17 cellular contexts compared by ENCODE assay signal in the genomic region with DNA sequence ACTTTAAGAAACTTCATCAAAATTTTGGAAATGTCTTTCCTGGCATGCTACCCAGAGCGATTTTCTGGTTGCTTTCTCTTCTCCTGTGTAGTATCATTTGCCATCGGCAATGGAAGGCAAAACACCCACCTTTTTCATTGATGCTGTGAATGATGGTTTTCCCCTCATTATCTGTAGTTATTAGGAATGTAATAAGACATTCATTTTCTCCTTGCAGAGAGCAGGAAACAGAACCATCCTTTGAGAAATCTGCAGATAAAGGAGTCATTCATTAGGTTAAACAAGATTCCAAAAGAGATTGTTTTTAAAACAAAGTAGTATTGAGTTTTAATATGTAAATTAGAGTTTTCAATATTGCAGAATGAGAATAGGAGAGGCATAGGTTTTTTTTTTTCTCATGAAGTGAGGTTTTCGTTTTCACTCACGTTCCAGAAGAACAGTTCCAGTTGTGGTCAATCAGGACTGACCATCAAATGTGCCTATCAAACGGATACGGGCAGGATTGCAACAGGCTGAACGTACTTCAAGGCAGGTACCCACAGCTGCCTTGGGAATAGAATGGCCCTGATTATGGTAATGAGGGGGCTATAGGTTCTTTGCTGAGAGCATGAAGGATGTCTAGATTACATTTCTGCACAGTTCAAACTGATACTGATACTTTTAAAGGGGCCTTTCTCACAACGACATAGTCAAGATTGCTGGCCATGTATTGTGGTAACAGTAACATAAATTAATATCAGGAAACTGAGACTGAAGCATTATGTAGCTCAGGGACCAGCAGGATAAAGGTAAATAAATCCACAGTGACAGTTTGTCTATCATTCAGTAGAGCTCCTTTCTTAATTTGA.
DNase-seq lines count a peak whose midpoint lies in the region; ATAC-seq and TF ChIP-seq lines count a peak whose summit lies in the region.
"Had no signal": no experiment of that assay in that cellular context is flagged by ENCODE, and none has a peak within 500 bp of the region (broad histone marks: within the 10 kb centered on the region; RNA-seq: fewer than 3 reads in every experiment).

No MANE protein-coding gene starts in this region.

- H3K27ac Mint-ChIP-seq in nephron progenitor cell: no peak overlapping the region
- H3K27ac Mint-ChIP-seq: activated T-cell treated with anti-CD3 and anti-CD28 coated beads, Interleukin-2, amount 50 U/mL, for 24 hours; B cell; endodermal cell; stimulated activated naive CD8-positive, alpha-beta T cell treated with anti-CD3 and anti-CD28 coated beads, Interleukin-15, Interleukin-2, amounts not matched to agents 100 ng/mL and 50 ng/mL, for 24 hours had no signal

- H3K27me3 Mint-ChIP-seq in nephron progenitor cell (ENCODE audit: low read depth, poor library complexity): no peaks in the 10 kb centered on the region

- TF ChIP-seq CTCF in GM20000 (IDR thresholded peaks at IDR 0.05; ENCODE audit: extremely low read depth, missing control alignments): no peak
- no peak for TF ChIP-seq CTCF in nephron progenitor cell (IDR thresholded peaks at IDR 0.05)

- peaks cover 14% of the 10 kb centered on the region for H3K4me1 Mint-ChIP-seq in nephron progenitor cell
- H3K4me1 Mint-ChIP-seq: B cell, endodermal cell had no signal

- peak; percentile 50 for ATAC-seq in GM18505 (IDR thresholded peaks at IDR 0.05; ENCODE audit: unreplicated experiment)
- peak; percentile 76 for ATAC-seq in HG02885 (IDR thresholded peaks at IDR 0.05; ENCODE audit: poor library complexity, unreplicated experiment)
- ATAC-seq in HG03565 (IDR thresholded peaks at IDR 0.05; ENCODE audit: unreplicated experiment): peak; percentile 68
- ATAC-seq: body of pancreas, heart right ventricle, Right ventricle myocardium inferior had no signal

- H3K27ac ChIP-seq in caudate nucleus (ENCODE audit: low read depth, low read length): no peak overlapping the region
- H3K27ac ChIP-seq: body of pancreas, heart right ventricle, ovary had no signal

- TF ChIP-seq POLR2A in GM18505 (IDR thresholded peaks at IDR 0.05; ENCODE audit: borderline replicate concordance, extremely low read depth, insufficient read depth, insufficient read length): no peak

- no peak overlapping the region for H3K4me3 Mint-ChIP-seq in nephron progenitor cell
- H3K4me3 Mint-ChIP-seq: activated T-cell treated with anti-CD3 and anti-CD28 coated beads, Interleukin-2, amount 50 U/mL, for 24 hours; B cell; endodermal cell; stimulated activated naive CD8-positive, alpha-beta T cell treated with anti-CD3 and anti-CD28 coated beads, Interleukin-15, Interleukin-2, amounts not matched to agents 100 ng/mL and 50 ng/mL, for 24 hours had no signal

- peak; percentile 25 for DNase-seq in GM20000 (ENCODE audit: low spot score)
- DNase-seq in glomerular visceral epithelial cell (ENCODE audit: extremely low spot score): no peak
- DNase-seq in activated T-cell treated with anti-CD3 and anti-CD28 coated beads for 4 hours: no peak
- no peak for DNase-seq in nephron progenitor cell
- no peak for DNase-seq in caudate nucleus (lab: John Stamatoyannopoulos, UW)
- DNase-seq: activated T-cell treated with anti-CD3 and anti-CD28 coated beads, Interleukin-2, amount 50 U/mL, for 24 hours; body of pancreas; endodermal cell; heart right ventricle; NCI-H226; ovary had no signal

- peaks cover 10% of the 10 kb centered on the region for H3K36me3 Mint-ChIP-seq in nephron progenitor cell (ENCODE audit: low read depth)

- H3K9me3 Mint-ChIP-seq in nephron progenitor cell: peaks cover 16% of the 10 kb centered on the region
- H3K9me3 Mint-ChIP-seq: activated T-cell treated with anti-CD3 and anti-CD28 coated beads, Interleukin-2, amount 50 U/mL, for 24 hours; stimulated activated naive CD8-positive, alpha-beta T cell treated with anti-CD3 and anti-CD28 coated beads, Interleukin-15, Interleukin-2, amounts not matched to agents 100 ng/mL and 50 ng/mL, for 24 hours had no signal
